ENCODE assay signal across 8 cellular contexts in the genomic region with DNA sequence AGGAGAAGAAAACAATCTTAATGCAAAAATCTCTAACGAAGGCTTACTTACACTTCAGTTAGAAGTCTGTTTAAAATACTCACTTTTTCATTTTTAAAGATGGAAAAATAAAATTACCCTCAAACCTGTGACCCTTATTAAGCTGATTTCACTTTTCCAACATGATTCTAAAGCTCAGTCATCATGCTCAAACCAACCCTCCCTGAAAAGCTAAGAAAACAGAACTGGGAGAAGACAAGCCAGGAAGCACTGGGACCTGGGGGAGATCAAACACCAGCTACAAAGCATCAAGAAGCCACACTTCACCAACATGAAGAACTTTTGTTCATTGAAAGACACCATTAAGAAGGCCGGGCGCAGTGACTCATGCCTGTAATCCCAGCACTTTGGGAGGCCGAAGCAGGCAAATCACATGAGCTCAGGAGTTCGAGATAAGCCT.
A peak's percentile ranks its signal among the peaks of the same experiment; 100 is the strongest.
DNase-seq lines count a peak whose midpoint lies in the region; ATAC-seq and TF ChIP-seq lines count a peak whose summit lies in the region.

No MANE protein-coding gene starts in this region.

- H3K27me3 ChIP-seq in ascending aorta, result no peaks in the 10 kb centered on the region
- no peaks in the 10 kb centered on the region for H3K27me3 ChIP-seq in lower lobe of right lung (ENCODE audit: low read depth)
- no peaks in the 10 kb centered on the region for H3K27me3 ChIP-seq in vagina

- H3K4me3 Mint-ChIP-seq in activated naive CD8-positive, alpha-beta T cell, result peak overlapping the region; percentile 36
- H3K4me3 Mint-ChIP-seq in activated naive CD8-positive, alpha-beta T cell treated with anti-CD3 and anti-CD28 coated beads for 36 hours, result no peak overlapping the region

- H3K4me1 Mint-ChIP-seq in activated naive CD8-positive, alpha-beta T cell (ENCODE audit: low read depth), result peaks cover 18% of the 10 kb centered on the region
- H3K4me1 Mint-ChIP-seq in activated naive CD8-positive, alpha-beta T cell treated with anti-CD3 and anti-CD28 coated beads for 36 hours, result peaks cover 16% of the 10 kb centered on the region

- no peak for TF ChIP-seq CTCF in ascending aorta (IDR thresholded peaks at IDR 0.05)
- no peak for TF ChIP-seq CTCF in lower lobe of right lung (IDR thresholded peaks at IDR 0.05)
- no peak for TF ChIP-seq CTCF in vagina (IDR thresholded peaks at IDR 0.05)

- intact Hi-C loops in ascending aorta (cut with DNase I) (loop anchor here (1.0 to 10.0 kb wide), 8 partner anchors 87 to 671 kb away; partner anchors contain the start of genes SNN and ZC3H7A), lower lobe of right lung (cut with DNase I) (no loop called here), vagina (cut with DNase I) (no loop called here)

- peaks cover 18 to 41% of the 10 kb centered on the region in 2 donors for H3K4me1 ChIP-seq in ascending aorta
- H3K4me1 ChIP-seq in lower lobe of right lung, result peaks cover 30% of the 10 kb centered on the region
- peaks cover 45% of the 10 kb centered on the region for H3K4me1 ChIP-seq in vagina

- ATAC-seq in lower lobe of right lung (peak in 1 of 2 donors; percentile 10), GM18873 (IDR thresholded peaks at IDR 0.05; ENCODE audit: low FRiP score, unreplicated experiment) (no peak)

- TF ChIP-seq POLR2A in vagina (IDR thresholded peaks at IDR 0.05), result no peak

- H3K9me3 ChIP-seq in ascending aorta, result no peaks in the 10 kb centered on the region
- H3K9me3 ChIP-seq in lower lobe of right lung, result no peaks in the 10 kb centered on the region
- H3K9me3 ChIP-seq in vagina, result no peaks in the 10 kb centered on the region

- H3K36me3 ChIP-seq in ascending aorta (no peaks in the 10 kb centered on the region), lower lobe of right lung (no peaks in the 10 kb centered on the region), vagina (no peaks in the 10 kb centered on the region)

- no peaks in the 10 kb centered on the region for H3K36me3 Mint-ChIP-seq in activated naive CD8-positive, alpha-beta T cell
- H3K36me3 Mint-ChIP-seq in activated naive CD8-positive, alpha-beta T cell treated with anti-CD3 and anti-CD28 coated beads for 36 hours, result no peaks in the 10 kb centered on the region

- H3K9me3 Mint-ChIP-seq in activated naive CD8-positive, alpha-beta T cell (ENCODE audit: low read depth), result no peaks in the 10 kb centered on the region
- H3K9me3 Mint-ChIP-seq in activated naive CD8-positive, alpha-beta T cell treated with anti-CD3 and anti-CD28 coated beads for 36 hours, result no peaks in the 10 kb centered on the region

- no peaks in the 10 kb centered on the region for H3K27me3 Mint-ChIP-seq in activated naive CD8-positive, alpha-beta T cell
- no peaks in the 10 kb centered on the region for H3K27me3 Mint-ChIP-seq in activated naive CD8-positive, alpha-beta T cell treated with anti-CD3 and anti-CD28 coated beads for 36 hours

- peak overlapping the region; percentile 87 to 96 for H3K27ac ChIP-seq in ascending aorta
- peak overlapping the region; percentile 76 for H3K27ac ChIP-seq in lower lobe of right lung
- peak overlapping the region; percentile 88 for H3K27ac ChIP-seq in vagina

- no peak overlapping the region for H3K27ac Mint-ChIP-seq in activated naive CD8-positive, alpha-beta T cell
- H3K27ac Mint-ChIP-seq in activated naive CD8-positive, alpha-beta T cell treated with anti-CD3 and anti-CD28 coated beads for 36 hours, result no peak overlapping the region

- H3K4me3 ChIP-seq in ascending aorta (no peak overlapping the region), lower lobe of right lung (no peak overlapping the region), vagina (no peak overlapping the region)

- no peak for DNase-seq in activated naive CD8-positive, alpha-beta T cell treated with anti-CD3 and anti-CD28 coated beads for 36 hours
- peak in 1 of 2 donors; percentile 78 for DNase-seq in ascending aorta (ENCODE audit: low spot score in 2 of 2)
- no peak for DNase-seq in lower lobe of right lung
- no peak for DNase-seq in vagina (ENCODE audit: extremely low spot score in 2 of 2)
- DNase-seq in COR-L47 (lab: John Stamatoyannopoulos, UW), result no peak
- DNase-seq in ecto neural progenitor cell (ENCODE audit: low spot score), result no peak
